ENCODE assay signal across 18 cellular contexts in genomic region chr16:86074651-86075487, GRCh38.
DNase-seq lines count a peak whose midpoint lies in the region; ATAC-seq and TF ChIP-seq lines count a peak whose summit lies in the region.
"Had no signal": no experiment of that assay in that cellular context is flagged by ENCODE, and none has a peak within 500 bp of the region (broad histone marks: within the 10 kb centered on the region; RNA-seq: fewer than 3 reads in every experiment).

No MANE protein-coding gene starts in this region.

- H3K4me2 ChIP-seq in mammary epithelial cell (ENCODE audit: insufficient read depth, low read depth, low read length) (no peak overlapping the region), fibroblast of lung (ENCODE audit: extremely low read depth, insufficient read depth, low read length) (no peak overlapping the region), mesendoderm (ENCODE audit: low read length) (no peak overlapping the region)

- H3K79me1 ChIP-seq in mesendoderm (ENCODE audit: low read length), result no peaks in the 10 kb centered on the region

- peak overlapping the region; percentile 70 for H3K56ac ChIP-seq in mesendoderm (ENCODE audit: low read length)

- H3K9me3 Mint-ChIP-seq in MCF 10A (ENCODE audit: unreplicated experiment) (no peaks in the 10 kb centered on the region), type B pancreatic cell (no peaks in the 10 kb centered on the region)
- H3K9me3 Mint-ChIP-seq in CD4-positive, alpha-beta T cell, result no peaks in the 10 kb centered on the region
- H3K9me3 Mint-ChIP-seq: activated B cell treated with CpG ODN at 0.5 μM for 24 hours; activated naive CD4-positive, alpha-beta T cell treated with anti-CD3 and anti-CD28 coated beads for 36 hours; IgD-negative memory B cell had no signal

- peaks cover 86% of the 10 kb centered on the region for H3K27me3 Mint-ChIP-seq in MCF 10A (ENCODE audit: insufficient read depth, unreplicated experiment)
- H3K27me3 Mint-ChIP-seq in CD4-positive, alpha-beta T cell, result peaks cover 38% of the 10 kb centered on the region
- H3K27me3 Mint-ChIP-seq in type B pancreatic cell, result peaks cover 71% of the 10 kb centered on the region

- H3K4ac ChIP-seq in mesendoderm (ENCODE audit: low read depth, low read length), result no peak overlapping the region

- POLR2A ChIA-PET in MCF 10A (lab: Yijun Ruan, JAX), result no interaction called here
- POLR2A ChIA-PET in CD4-positive, alpha-beta T cell (lab: Charles Lee), result no interaction called here

- H3K4me1 Mint-ChIP-seq in MCF 10A (ENCODE audit: insufficient read depth, unreplicated experiment) (no peaks in the 10 kb centered on the region), type B pancreatic cell (ENCODE audit: unreplicated experiment) (peaks cover 30% of the 10 kb centered on the region)
- H3K4me1 Mint-ChIP-seq in CD4-positive, alpha-beta T cell (ENCODE audit: low read depth), result no peaks in the 10 kb centered on the region
- H3K4me1 Mint-ChIP-seq: activated B cell treated with CpG ODN at 0.5 μM for 24 hours, IgD-negative memory B cell had no signal

- H3K79me2 ChIP-seq in mammary epithelial cell (ENCODE audit: insufficient read depth, low read length), result no peaks in the 10 kb centered on the region
- H3K79me2 ChIP-seq in fibroblast of lung (ENCODE audit: control insufficient read depth, insufficient read depth, low read length), result no peaks in the 10 kb centered on the region
- H3K79me2 ChIP-seq in mesendoderm (ENCODE audit: control insufficient read depth, insufficient read depth, low read length), result no peaks in the 10 kb centered on the region

- H3K4me1 ChIP-seq in mammary epithelial cell (ENCODE audit: insufficient read depth, low read length) (no peaks in the 10 kb centered on the region), fibroblast of lung (ENCODE audit: control insufficient read depth, extremely low read depth, insufficient read depth, low read length) (peaks cover 3% of the 10 kb centered on the region), mesendoderm (ENCODE audit: control insufficient read depth, low read depth, low read length) (peaks cover 8% of the 10 kb centered on the region)
- H3K4me1 ChIP-seq: breast epithelium, thyroid gland had no signal

- WGBS in mammary epithelial cell (ENCODE audit: low coverage, missing lambda C conversion rate), result 35% methylated on average over 19 of the region's 20 CpGs
- no CpG with 5 or more reads among the region's 20 CpGs for WGBS in mesendoderm (ENCODE audit: extremely low coverage, insufficient coverage, low lambda C conversion rate)

- H3K27ac ChIP-seq in mammary epithelial cell (ENCODE audit: insufficient read depth, low read depth, low read length) (no peak overlapping the region), fibroblast of lung (ENCODE audit: insufficient read depth, low read length) (peak overlapping the region; percentile 49), mesendoderm (ENCODE audit: low read depth, low read length) (no peak overlapping the region)
- H3K27ac ChIP-seq in CD4-positive, alpha-beta T cell (ENCODE audit: low read depth, low read length), result no peak overlapping the region
- H3K27ac ChIP-seq: breast epithelium, thyroid gland had no signal

- TF ChIP-seq CTCF in mammary epithelial cell (conservative IDR thresholded peaks at IDR 0.05 in 1 of 2, IDR thresholded peaks at IDR 0.05 in 1 of 2; ENCODE audit: extremely low read depth in 1 of 2, insufficient read depth in 1 of 2, low read depth in 1 of 2, low read length in 2 of 2) (no peak), MCF 10A (IDR thresholded peaks at IDR 0.05; ENCODE audit: unreplicated experiment) (no peak), fibroblast of lung (conservative IDR thresholded peaks at IDR 0.05 in 1 of 2, IDR thresholded peaks at IDR 0.05 in 1 of 2; ENCODE audit: low read depth in 1 of 2, low read length in 2 of 2) (no peak), type B pancreatic cell (conservative IDR thresholded peaks at IDR 0.05) (no peak)
- TF ChIP-seq CTCF in CD4-positive, alpha-beta T cell (IDR thresholded peaks at IDR 0.05), result no peak

- no peaks in the 10 kb centered on the region for H3K36me3 ChIP-seq in mammary epithelial cell (ENCODE audit: insufficient read depth, low read length)
- H3K36me3 ChIP-seq in fibroblast of lung (ENCODE audit: control insufficient read depth, insufficient read depth, low read length), result no peaks in the 10 kb centered on the region
- no peaks in the 10 kb centered on the region for H3K36me3 ChIP-seq in mesendoderm (ENCODE audit: control insufficient read depth, insufficient read depth, low read length)
- H3K36me3 ChIP-seq: breast epithelium, thyroid gland had no signal

- intact Hi-C loops in mammary epithelial cell (cut with micrococcal nuclease) (no loop called here), MCF 10A (cut with micrococcal nuclease) (no loop called here)
- intact Hi-C loops in CD4-positive, alpha-beta T cell (cut with DNase I, micrococcal nuclease), result no loop called here

- H3K4me3 Mint-ChIP-seq in MCF 10A (ENCODE audit: unreplicated experiment) (no peak overlapping the region), type B pancreatic cell (no peak overlapping the region)
- no peak overlapping the region for H3K4me3 Mint-ChIP-seq in CD4-positive, alpha-beta T cell
- H3K4me3 Mint-ChIP-seq: activated B cell treated with CpG ODN at 0.5 μM for 24 hours; activated naive CD4-positive, alpha-beta T cell treated with anti-CD3 and anti-CD28 coated beads for 36 hours; IgD-negative memory B cell; nephron had no signal

- CTCF ChIA-PET in mammary epithelial cell (lab: Charles Lee; ENCODE audit: low non-redundant PET) (no interaction called here), MCF 10A (lab: Yijun Ruan, JAX) (interaction anchor here (14.8 kb wide), 1 partner anchor 444 kb away, joined by 249 read pairs; no protein-coding TSS in a partner anchor)
- CTCF ChIA-PET in CD4-positive, alpha-beta T cell (lab: Charles Lee), result no interaction called here

- dilution Hi-C loops in mammary epithelial cell (cut with HindIII; ENCODE audit: low sequenced_read_pairs), result loop anchor here (5.0 kb wide), 3 partner anchors 32 to 442 kb away; no protein-coding TSS in a partner anchor

- no peaks in the 10 kb centered on the region for H3K9me3 ChIP-seq in mammary epithelial cell (replicated peaks; ENCODE audit: insufficient read depth, low read length)
- H3K9me3 ChIP-seq in fibroblast of lung (ENCODE audit: control insufficient read depth, insufficient read depth, low read depth, low read length), result no peaks in the 10 kb centered on the region
- H3K9me3 ChIP-seq in CD4-positive, alpha-beta T cell (ENCODE audit: control insufficient read depth, low read length), result no peaks in the 10 kb centered on the region
- H3K9me3 ChIP-seq: breast epithelium, thyroid gland had no signal

- H3K36me3 Mint-ChIP-seq in MCF 10A (ENCODE audit: insufficient read depth, unreplicated experiment) (no peaks in the 10 kb centered on the region), type B pancreatic cell (no peaks in the 10 kb centered on the region)
- no peaks in the 10 kb centered on the region for H3K36me3 Mint-ChIP-seq in CD4-positive, alpha-beta T cell (ENCODE audit: low read depth)

- no peak overlapping the region for H3K27ac Mint-ChIP-seq in MCF 10A (ENCODE audit: low read depth, unreplicated experiment)
- H3K27ac Mint-ChIP-seq in CD4-positive, alpha-beta T cell, result no peak overlapping the region
- H3K27ac Mint-ChIP-seq in type B pancreatic cell, result no peak overlapping the region
- H3K27ac Mint-ChIP-seq: activated B cell treated with CpG ODN at 0.5 μM for 24 hours; activated naive CD4-positive, alpha-beta T cell treated with anti-CD3 and anti-CD28 coated beads for 36 hours; IgD-negative memory B cell; nephron had no signal

- H2AK5ac ChIP-seq in mesendoderm (ENCODE audit: low read length), result peak overlapping the region; percentile 45

- H4K5ac ChIP-seq in mesendoderm (ENCODE audit: low read length), result no peak overlapping the region

- in situ Hi-C loops in mammary epithelial cell (cut with MboI; ENCODE audit: low sequenced_read_pairs in 2 of 2), result loop anchor here (5.0 kb wide), 1 partner anchor 442 kb away; no protein-coding TSS in a partner anchor

- ATAC-seq in HG03280 (IDR thresholded peaks at IDR 0.05; ENCODE audit: unreplicated experiment), result no peak
- no peak for ATAC-seq in CD4-positive, alpha-beta T cell (ENCODE audit: poor library complexity)

- H3K4me3 ChIP-seq in mammary epithelial cell (replicated peaks in 1 of 3; ENCODE audit: insufficient read depth in 1 of 3, low read depth in 2 of 3, low read length in 3 of 3) (no peak overlapping the region), fibroblast of lung (replicated peaks in 1 of 4; ENCODE audit: control extremely low read depth in 1 of 4, insufficient read depth in 1 of 4, low read depth in 3 of 4, low read length in 4 of 4) (no peak overlapping the region), mesendoderm (ENCODE audit: low read length) (no peak overlapping the region)
- H3K4me3 ChIP-seq: breast epithelium, thyroid gland had no signal

- no peak overlapping the region for H2BK120ac ChIP-seq in mesendoderm (ENCODE audit: low read depth, low read length)

- H3K27me3 ChIP-seq in mammary epithelial cell (ENCODE audit: insufficient read depth, low read length) (no peaks in the 10 kb centered on the region), fibroblast of lung (ENCODE audit: control insufficient read depth, insufficient read depth, low read length) (no peaks in the 10 kb centered on the region), mesendoderm (ENCODE audit: insufficient read depth, low read length, poor library complexity) (no peaks in the 10 kb centered on the region)
- H3K27me3 ChIP-seq in CD4-positive, alpha-beta T cell (ENCODE audit: control insufficient read depth, insufficient read depth, low read length), result peaks cover 9% of the 10 kb centered on the region
- H3K27me3 ChIP-seq: thyroid gland had no signal

- no peak overlapping the region for H2BK5ac ChIP-seq in mesendoderm (ENCODE audit: low read length)

- H3K23ac ChIP-seq in mesendoderm (ENCODE audit: low read length), result peak overlapping the region; percentile 71

- DNase-seq in mammary epithelial cell, result peak; percentile 1
- DNase-seq in MCF 10A (ENCODE audit: unreplicated experiment), result no peak
- peak; percentile 27 to 48 for DNase-seq in fibroblast of lung (ENCODE audit: low read depth in 2 of 2)
- DNase-seq in mesendoderm, result peak; percentile 81
- DNase-seq in CD4-positive, alpha-beta T cell, result no peak
- DNase-seq in type B pancreatic cell (ENCODE audit: extremely low spot score, unreplicated experiment), result no peak
- DNase-seq in NK-92 (lab: John Stamatoyannopoulos, UW; ENCODE audit: unreplicated experiment), result no peak
- DNase-seq: activated B cell treated with CpG ODN at 0.5 μM for 24 hours; activated naive CD4-positive, alpha-beta T cell treated with anti-CD3 and anti-CD28 coated beads for 36 hours; GDM1; NCI-H1105 treated with DMSO at 0.1 percent for 48 hours; NCI-H226; stimulated activated CD4-positive, alpha-beta T cell treated with anti-CD3 and anti-CD28 coated beads, Interleukin-4, amount 100 ng/mL, for 1 hour; thyroid gland had no signal

- no peak overlapping the region for H2AFZ ChIP-seq in mammary epithelial cell (ENCODE audit: low read depth, low read length)
- H2AFZ ChIP-seq in fibroblast of lung (ENCODE audit: low read length), result no peak overlapping the region

- BruUV-seq in mammary epithelial cell (replicated peaks; lab: Mats Ljungman, UMichigan) (no TSS peak), MCF 10A (replicated peaks; lab: Mats Ljungman, UMichigan) (no TSS peak)

- H4K20me1 ChIP-seq in mammary epithelial cell (ENCODE audit: insufficient read depth, low read length) (no peaks in the 10 kb centered on the region), fibroblast of lung (ENCODE audit: control insufficient read depth, extremely low read depth, insufficient read depth, low read length) (no peaks in the 10 kb centered on the region)

- no peak overlapping the region for H3K18ac ChIP-seq in mesendoderm (ENCODE audit: low read length)

- no peak overlapping the region for H4K8ac ChIP-seq in mesendoderm (ENCODE audit: low read depth, low read length)

- H3K9ac ChIP-seq in mammary epithelial cell (ENCODE audit: insufficient read depth, low read length), result no peak overlapping the region
- H3K9ac ChIP-seq in fibroblast of lung (ENCODE audit: insufficient read depth, low read length), result no peak overlapping the region
- H3K9ac ChIP-seq in mesendoderm (ENCODE audit: low read length), result peak overlapping the region; percentile 12

- H2BK15ac ChIP-seq in mesendoderm (replicated peaks; ENCODE audit: low read depth), result no peak overlapping the region

Comparison
In these comparisons a context has a peak if more than half of its experiments do, and no peak if none do; other contexts are left out.
1. DNase-seq: peak in mammary epithelial cell (single experiment), fibroblast of lung (2 of 2) and mesendoderm (single experiment); none in MCF 10A (single experiment), CD4-positive, alpha-beta T cell (0 of 10), type B pancreatic cell (single experiment) and NK-92 (single experiment).